In the genomic region with DNA sequence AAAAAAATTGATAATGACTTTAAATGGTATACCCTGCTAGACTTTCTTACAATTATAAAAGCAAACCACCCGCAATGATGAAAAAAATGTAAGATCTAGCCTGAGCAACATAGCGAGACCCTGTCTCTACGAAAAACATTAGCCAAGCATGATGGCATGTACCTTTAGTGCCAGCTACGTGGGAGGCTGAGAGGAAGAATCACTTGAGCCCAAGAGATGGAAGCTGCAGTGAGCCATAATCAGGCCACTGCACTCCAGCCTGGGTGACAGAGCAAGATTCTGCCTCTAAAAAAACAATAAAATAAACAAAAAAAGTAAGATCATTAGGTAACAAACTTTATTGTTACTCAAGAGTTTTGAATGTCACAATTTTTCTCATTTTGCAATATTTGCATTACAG, we compare ENCODE assay signal across 28 cellular contexts.
"Had no signal": no experiment of that assay in that cellular context is flagged by ENCODE, and none has a peak within 500 bp of the region (broad histone marks: within the 10 kb centered on the region; RNA-seq: fewer than 3 reads in every experiment).

No MANE protein-coding gene starts in this region.

- H3K4me3 Mint-ChIP-seq: immature natural killer cell; mesothelial cell of epicardium; naive B cell; natural killer cell treated with Interleukin-12 subunit alpha and Interleukin-12 subunit beta and Interleukin-15 and Interleukin-18, amount 100 ng/mL, for 72 hours; neural progenitor cell; stimulated activated effector memory CD8-positive, alpha-beta T cell treated with anti-CD3 and anti-CD28 coated beads, Interleukin-12 subunit alpha, Interleukin-12 subunit beta, amount 100 ng/mL, for 72 hours had no signal

- ATAC-seq: mucosa of descending colon; natural killer cell treated with Interleukin-12 subunit alpha and Interleukin-12 subunit beta and Interleukin-15 and Interleukin-18, amount 100 ng/mL, for 72 hours; sciatic nerve; stimulated activated effector memory CD8-positive, alpha-beta T cell treated with anti-CD3 and anti-CD28 coated beads, Interleukin-12 subunit alpha, Interleukin-12 subunit beta, amount 100 ng/mL, for 72 hours; upper lobe of right lung had no signal

- FAIRE-seq: endothelial cell of umbilical vein had no signal

- H3K4me2 ChIP-seq: neural progenitor cell had no signal

- H3K4me1 Mint-ChIP-seq: mesothelial cell of epicardium; naive B cell; neural progenitor cell; stimulated activated effector memory CD8-positive, alpha-beta T cell treated with anti-CD3 and anti-CD28 coated beads, Interleukin-12 subunit alpha, Interleukin-12 subunit beta, amount 100 ng/mL, for 72 hours had no signal

- H3K9me3 ChIP-seq: esophagus muscularis mucosa, mucosa of descending colon, prostate gland, right atrium auricular region, thoracic aorta, transverse colon, upper lobe of right lung, vagina had no signal

- H3K4me3 ChIP-seq: coronary artery, esophagus muscularis mucosa, lung, mucosa of descending colon, neural progenitor cell, prostate gland, right atrium auricular region, thoracic aorta, transverse colon, upper lobe of right lung, vagina had no signal

- H2AFZ ChIP-seq: neural progenitor cell had no signal

- H3K27me3 Mint-ChIP-seq: naive B cell; natural killer cell treated with Interleukin-12 subunit alpha and Interleukin-12 subunit beta and Interleukin-15 and Interleukin-18, amount 100 ng/mL, for 72 hours had no signal

- H3K9me3 Mint-ChIP-seq: immature natural killer cell; mesothelial cell of epicardium; naive B cell; natural killer cell treated with Interleukin-12 subunit alpha and Interleukin-12 subunit beta and Interleukin-15 and Interleukin-18, amount 100 ng/mL, for 72 hours; neural progenitor cell; stimulated activated effector memory CD8-positive, alpha-beta T cell treated with anti-CD3 and anti-CD28 coated beads, Interleukin-12 subunit alpha, Interleukin-12 subunit beta, amount 100 ng/mL, for 72 hours had no signal

- H3K27ac Mint-ChIP-seq: immature natural killer cell; mesothelial cell of epicardium; natural killer cell treated with Interleukin-12 subunit alpha and Interleukin-12 subunit beta and Interleukin-15 and Interleukin-18, amount 100 ng/mL, for 72 hours; neural progenitor cell; stimulated activated effector memory CD8-positive, alpha-beta T cell treated with anti-CD3 and anti-CD28 coated beads, Interleukin-12 subunit alpha, Interleukin-12 subunit beta, amount 100 ng/mL, for 72 hours had no signal

- DNase-seq: dermis blood vessel endothelial cell; effector memory CD4-positive, alpha-beta T cell; foreskin melanocyte; hypothalamus; immature natural killer cell; islet precursor cell; mesenchymal stem cell; mucosa of descending colon; naive B cell; nucleus accumbens; stimulated activated CD4-positive, alpha-beta T cell treated with anti-CD3 and anti-CD28 coated beads, Interleukin-2, amount 100 ng/mL, for 24 hours; stimulated activated CD4-positive, alpha-beta T cell treated with anti-CD3 and anti-CD28 coated beads, Interleukin-4, amount 100 ng/mL, for 24 hours; stimulated activated naive CD4-positive, alpha-beta T cell treated with Interleukin-2 at 50 U/mL for 16 hours; transverse colon; upper lobe of right lung had no signal

- H3K9ac ChIP-seq: neural progenitor cell had no signal

- H3K27ac ChIP-seq: coronary artery, esophagus muscularis mucosa, neural progenitor cell, prostate gland, right atrium auricular region, thoracic aorta, transverse colon, upper lobe of right lung, vagina had no signal

- H3K27me3 ChIP-seq: esophagus muscularis mucosa, neural progenitor cell, right atrium auricular region, transverse colon, upper lobe of right lung, vagina had no signal

- H3K4me1 ChIP-seq: esophagus muscularis mucosa, neural progenitor cell, prostate gland, right atrium auricular region, transverse colon, upper lobe of right lung, vagina had no signal
